Comparison of ENCODE assay signal across 8 cellular contexts in the genomic region with DNA sequence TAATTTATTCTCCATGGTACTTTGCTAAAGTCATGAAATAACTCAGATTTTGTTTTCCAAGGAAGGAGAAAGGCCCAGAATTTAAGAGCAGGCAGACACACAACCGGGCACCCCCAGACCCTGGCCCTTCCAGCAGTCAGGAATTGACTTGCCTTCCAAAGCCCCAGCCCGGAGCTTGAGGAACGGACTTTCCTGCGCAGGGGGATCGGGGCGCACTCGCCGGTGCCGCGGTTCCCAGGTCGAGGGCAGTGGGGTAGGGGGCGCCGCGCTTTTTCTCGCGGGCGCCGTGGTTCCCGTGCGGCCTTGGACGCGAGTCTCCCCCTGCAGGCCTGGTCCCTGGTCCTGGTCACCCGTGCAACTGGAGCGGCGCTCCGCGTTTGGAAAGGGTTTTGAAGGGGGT. TPM values are rescaled to one million over a fixed set of nuclear protein-coding genes. Genes with fewer than 3 reads are reported as not detected.
A peak's percentile ranks its signal among the peaks of the same experiment; 100 is the strongest.
DNase-seq lines count a peak whose midpoint lies in the region; ATAC-seq and TF ChIP-seq lines count a peak whose summit lies in the region.

No MANE protein-coding gene starts in this region.

- H3K4me1 Mint-ChIP-seq in activated CD4-positive, alpha-beta T cell treated with anti-CD3 and anti-CD28 coated beads for 36 hours, result peaks cover 52% of the 10 kb centered on the region
- H3K4me1 Mint-ChIP-seq in T-helper 2 cell treated with Interferon-gamma antibody and Interleukin-4, amounts not matched to agents 5 μg/mL and 100 μg/mL, for 36 hours (ENCODE audit: low read depth), result peaks cover 34% of the 10 kb centered on the region

- H3K4me3 Mint-ChIP-seq in activated CD4-positive, alpha-beta T cell treated with anti-CD3 and anti-CD28 coated beads for 36 hours, result peak overlapping the region; percentile 88
- peak overlapping the region; percentile 89 for H3K4me3 Mint-ChIP-seq in T-helper 2 cell treated with Interferon-gamma antibody and Interleukin-4, amounts not matched to agents 5 μg/mL and 100 μg/mL, for 36 hours

- H3K9ac ChIP-seq in fibroblast of lung (ENCODE audit: insufficient read depth, low read length) (no peak overlapping the region), parathyroid adenoma (no peak overlapping the region)

- no peaks in the 10 kb centered on the region for H3K27me3 Mint-ChIP-seq in activated CD4-positive, alpha-beta T cell treated with anti-CD3 and anti-CD28 coated beads for 36 hours
- no peaks in the 10 kb centered on the region for H3K27me3 Mint-ChIP-seq in T-helper 2 cell treated with Interferon-gamma antibody and Interleukin-4, amounts not matched to agents 5 μg/mL and 100 μg/mL, for 36 hours (ENCODE audit: low read depth)

- intact Hi-C loops in activated CD4-positive, alpha-beta T cell treated with anti-CD3 and anti-CD28 coated beads for 36 hours (cut with DNase I, micrococcal nuclease), result loop anchor here in 1 of 2 experiments (2.0 to 5.0 kb wide), 5 partner anchors 51 to 446 kb away; partner anchors contain the start of gene MBP

- no peak for ATAC-seq in activated CD4-positive, alpha-beta T cell treated with anti-CD3 and anti-CD28 coated beads for 36 hours
- ATAC-seq in HG03432 (IDR thresholded peaks at IDR 0.05; ENCODE audit: unreplicated experiment) (no peak), HG02610 (IDR thresholded peaks at IDR 0.05; ENCODE audit: unreplicated experiment) (no peak)

- peak; percentile 27 for DNase-seq in activated CD4-positive, alpha-beta T cell treated with anti-CD3 and anti-CD28 coated beads for 36 hours
- DNase-seq in activated CD4-positive, alpha-beta T cell treated with anti-CD3 and anti-CD28 coated beads, Interleukin-2, amount 50 U/mL, for 1 hour, result no peak
- DNase-seq in T-helper 2 cell treated with Interferon-gamma antibody and Interleukin-4, amounts not matched to agents 5 μg/mL and 100 μg/mL, for 36 hours (ENCODE audit: low spot score), result no peak
- DNase-seq in fibroblast of lung (ENCODE audit: low read depth in 2 of 2) (peak; percentile 38 to 43), NCI-H1436 treated with DMSO at 0.1 percent for 48 hours (lab: John Stamatoyannopoulos, UW) (no peak)

- H3K4me2 ChIP-seq in fibroblast of lung (ENCODE audit: extremely low read depth, insufficient read depth, low read length) (peak overlapping the region; percentile 92), parathyroid adenoma (ENCODE audit: low read length) (no peak overlapping the region)

- H3K27ac ChIP-seq in fibroblast of lung (ENCODE audit: insufficient read depth, low read length) (no peak overlapping the region), parathyroid adenoma (no peak overlapping the region)

- peaks cover 56% of the 10 kb centered on the region for H3K79me2 ChIP-seq in fibroblast of lung (ENCODE audit: control insufficient read depth, insufficient read depth, low read length)
- H3K79me2 ChIP-seq in parathyroid adenoma, result peaks cover 3% of the 10 kb centered on the region

- H3K9me3 Mint-ChIP-seq in activated CD4-positive, alpha-beta T cell treated with anti-CD3 and anti-CD28 coated beads for 36 hours (ENCODE audit: low read depth), result no peaks in the 10 kb centered on the region
- H3K9me3 Mint-ChIP-seq in T-helper 2 cell treated with Interferon-gamma antibody and Interleukin-4, amounts not matched to agents 5 μg/mL and 100 μg/mL, for 36 hours, result no peaks in the 10 kb centered on the region

- H3K36me3 Mint-ChIP-seq in activated CD4-positive, alpha-beta T cell treated with anti-CD3 and anti-CD28 coated beads for 36 hours (ENCODE audit: low read depth), result peaks cover 9% of the 10 kb centered on the region
- peaks cover 13% of the 10 kb centered on the region for H3K36me3 Mint-ChIP-seq in T-helper 2 cell treated with Interferon-gamma antibody and Interleukin-4, amounts not matched to agents 5 μg/mL and 100 μg/mL, for 36 hours (ENCODE audit: low read depth)

- H3K9me3 ChIP-seq in fibroblast of lung (ENCODE audit: control insufficient read depth, insufficient read depth, low read depth, low read length), result no peaks in the 10 kb centered on the region
- H3K9me3 ChIP-seq in parathyroid adenoma (ENCODE audit: control insufficient read depth, low read length), result no peaks in the 10 kb centered on the region

- CTCF ChIA-PET in activated CD4-positive, alpha-beta T cell treated with anti-CD3 and anti-CD28 coated beads for 36 hours (lab: Charles Lee), result interaction anchor here (0.5 to 1.3 kb wide), 3 partner anchors 10 to 20 kb away, joined by 3 to 5 read pairs (median 3); no protein-coding TSS in a partner anchor

- H3K4me3 ChIP-seq in fibroblast of lung (replicated peaks in 1 of 4; ENCODE audit: control extremely low read depth in 1 of 4, insufficient read depth in 1 of 4, low read depth in 3 of 4, low read length in 4 of 4) (peak overlapping the region; percentile 73 to 88 (median 82)), parathyroid adenoma (ENCODE audit: low read depth, low read length) (peak overlapping the region; percentile 57)

- H3K27me3 ChIP-seq in fibroblast of lung (ENCODE audit: control insufficient read depth, insufficient read depth, low read length) (no peaks in the 10 kb centered on the region), parathyroid adenoma (ENCODE audit: control insufficient read depth, insufficient read depth, low read length) (no peaks in the 10 kb centered on the region)

- H4K20me1 ChIP-seq in fibroblast of lung (ENCODE audit: control insufficient read depth, extremely low read depth, insufficient read depth, low read length), result no peaks in the 10 kb centered on the region

- H3K36me3 ChIP-seq in fibroblast of lung (ENCODE audit: control insufficient read depth, insufficient read depth, low read length) (no peaks in the 10 kb centered on the region), parathyroid adenoma (ENCODE audit: control insufficient read depth, insufficient read depth, low read length) (no peaks in the 10 kb centered on the region)

- TF ChIP-seq CTCF in fibroblast of lung (conservative IDR thresholded peaks at IDR 0.05 in 1 of 2, IDR thresholded peaks at IDR 0.05 in 1 of 2; ENCODE audit: low read depth in 1 of 2, low read length in 2 of 2) (peak in 1 of 2 donors; percentile 48), parathyroid adenoma (IDR thresholded peaks at IDR 0.05) (no peak)

- POLR2A ChIA-PET in activated CD4-positive, alpha-beta T cell treated with anti-CD3 and anti-CD28 coated beads for 36 hours (lab: Charles Lee), result interaction anchor here (0.6 kb wide), 1 partner anchor 12 kb away, joined by 3 read pairs; no protein-coding TSS in a partner anchor

- no peak overlapping the region for H2AFZ ChIP-seq in fibroblast of lung (ENCODE audit: low read length)
- H2AFZ ChIP-seq in parathyroid adenoma, result peak overlapping the region; percentile 56

- H3K4me1 ChIP-seq in fibroblast of lung (ENCODE audit: control insufficient read depth, extremely low read depth, insufficient read depth, low read length), result no peaks in the 10 kb centered on the region
- peaks cover 2% of the 10 kb centered on the region for H3K4me1 ChIP-seq in parathyroid adenoma

- H3K27ac Mint-ChIP-seq in activated CD4-positive, alpha-beta T cell treated with anti-CD3 and anti-CD28 coated beads for 36 hours, result peak overlapping the region; percentile 88
- H3K27ac Mint-ChIP-seq in T-helper 2 cell treated with Interferon-gamma antibody and Interleukin-4, amounts not matched to agents 5 μg/mL and 100 μg/mL, for 36 hours, result peak overlapping the region; percentile 81

RNA-seq across cellular contexts. Expression of gene ZNF236, which starts 1.2 kb away (rescaled TPM):
- 10 to 100 TPM; 13.7 to 25.7 TPM for total RNA-seq in activated CD4-positive, alpha-beta T cell treated with anti-CD3 and anti-CD28 coated beads for 36 hours
- 8.0 and 8.4 TPM in 2 replicates for total RNA-seq in fibroblast of lung
- polyA plus RNA-seq in fibroblast of lung, result 2.8 and 2.9 TPM in 2 replicates
- polyA plus RNA-seq in fibroblast of lung (2012), result 2.0 and 2.5 TPM in 2 replicates
- polyA minus RNA-seq in fibroblast of lung (ENCODE audit: low replicate concordance), result 10.2 and 10.4 TPM in 2 replicates

Comparison
In these comparisons a context has a peak if more than half of its experiments do, and no peak if none do; other contexts are left out.
1. DNase-seq: peak in activated CD4-positive, alpha-beta T cell treated with anti-CD3 and anti-CD28 coated beads for 36 hours (single experiment) and fibroblast of lung (2 of 2); none in activated CD4-positive, alpha-beta T cell treated with anti-CD3 and anti-CD28 coated beads, Interleukin-2, amount 50 U/mL, for 1 hour (single experiment), T-helper 2 cell treated with Interferon-gamma antibody and Interleukin-4, amounts not matched to agents 5 μg/mL and 100 μg/mL, for 36 hours (single experiment) and NCI-H1436 treated with DMSO at 0.1 percent for 48 hours (single experiment).